Comparison of ENCODE assay signal across 8 cellular contexts in genomic region chr19:51690359-51691121, GRCh38. TPM values are rescaled to one million over a fixed set of nuclear protein-coding genes. Genes with fewer than 3 reads are reported as not detected.
DNase-seq lines count a peak whose midpoint lies in the region; ATAC-seq and TF ChIP-seq lines count a peak whose summit lies in the region.

No MANE protein-coding gene starts in this region.

- peaks cover 4% of the 10 kb centered on the region; the same call in 1 of the 2 replicates for H3K4me1 ChIP-seq in BE2C
- peaks cover 16% of the 10 kb centered on the region for H3K4me1 ChIP-seq in IMR-90 (ENCODE audit: control insufficient read depth, insufficient read depth, low read length)
- peaks cover 7% of the 10 kb centered on the region for H3K4me1 ChIP-seq in prostate gland (replicated peaks)

- peak overlapping the region; percentile 81 for H2AFZ ChIP-seq in IMR-90 (replicated peaks; ENCODE audit: low read length, poor library complexity)

- H2BK20ac ChIP-seq in IMR-90 (ENCODE audit: low read depth, low read length): no peak overlapping the region

- H3K4ac ChIP-seq in IMR-90 (ENCODE audit: low read depth, low read length): peak overlapping the region; percentile 99

- intact Hi-C loops in IMR-90 (cut with micrococcal nuclease): no loop called here
- intact Hi-C loops in prostate gland (cut with DNase I): loop anchor here (2.0 to 5.0 kb wide), 2 partner anchors 14 to 98 kb away; no protein-coding TSS in a partner anchor

- H3K4me3 ChIP-seq in BE2C (ENCODE audit: low read depth, low read length) (peak overlapping the region; percentile 83), IMR-90 (ENCODE audit: insufficient read depth, low read depth, low read length) (peak overlapping the region; percentile 99), astrocyte of the cerebellum (ENCODE audit: low read depth, low read length) (peak overlapping the region; percentile 96), prostate gland (peak overlapping the region; percentile 70 to 99)

- H3K36me3 ChIP-seq in BE2C (peaks cover 32% of the 10 kb centered on the region), IMR-90 (ENCODE audit: control insufficient read depth, insufficient read depth, low read length) (peaks cover 27% of the 10 kb centered on the region), prostate gland (no peaks in the 10 kb centered on the region)

- peak overlapping the region; percentile 91 to 95 for H4K8ac ChIP-seq in IMR-90 (ENCODE audit: low read depth in 2 of 2, low read length in 2 of 2)

- peak overlapping the region; percentile 100 for H3K14ac ChIP-seq in IMR-90 (replicated peaks; ENCODE audit: low read depth, low read length)

- dilution Hi-C loops in IMR-90 (cut with HindIII; ENCODE audit: low sequenced_read_pairs, unreplicated experiment): no loop called here

- in situ Hi-C loops in IMR-90 (cut with MboI; ENCODE audit: low sequenced_read_pairs) (no loop called here), astrocyte of the cerebellum (cut with HindIII; ENCODE audit: low sequenced_read_pairs) (no loop called here)

- ATAC-seq in IMR-90 (ENCODE audit: low read depth) (peak; percentile 40), HG03354 (IDR thresholded peaks at IDR 0.05; ENCODE audit: poor library complexity, severe bottlenecking, unreplicated experiment) (no peak)

- TF ChIP-seq CTCF in BE2C (IDR thresholded peaks at IDR 0.05; ENCODE audit: low read depth, low read length) (no peak), IMR-90 (conservative IDR thresholded peaks at IDR 0.05; ENCODE audit: low read depth, low read length) (no peak), astrocyte of the cerebellum (IDR thresholded peaks at IDR 0.05; ENCODE audit: low read depth, low read length, missing control alignments) (no peak), prostate gland (IDR thresholded peaks at IDR 0.05) (peak in 1 of 4 experiments; percentile 2)

- no peaks in the 10 kb centered on the region for H3K27me3 ChIP-seq in BE2C
- no peaks in the 10 kb centered on the region for H3K27me3 ChIP-seq in IMR-90 (ENCODE audit: control insufficient read depth, insufficient read depth, low read length)
- no peaks in the 10 kb centered on the region for H3K27me3 ChIP-seq in prostate gland (replicated peaks; ENCODE audit: insufficient read depth)

- H3K18ac ChIP-seq in IMR-90 (ENCODE audit: low read depth, low read length): peak overlapping the region; percentile 96

- peak overlapping the region; percentile 97 for H2BK5ac ChIP-seq in IMR-90 (ENCODE audit: low read depth, low read length, poor library complexity, severe bottlenecking)

- H2AK9ac ChIP-seq in IMR-90 (replicated peaks; ENCODE audit: low read depth, low read length, poor library complexity): peak overlapping the region; percentile 99

- TF ChIP-seq POLR2A in IMR-90 (IDR thresholded peaks at IDR 0.05; ENCODE audit: low read depth, low read length) (no peak; the same call in 1 of the 2 replicates), prostate gland (IDR thresholded peaks at IDR 0.05) (peak; percentile 41)

- peak overlapping the region; percentile 99 for H3K27ac ChIP-seq in IMR-90 (ENCODE audit: insufficient read depth, low read length)
- peak overlapping the region; percentile 94 to 98 for H3K27ac ChIP-seq in prostate gland

- peak overlapping the region; percentile 90 for H4K5ac ChIP-seq in IMR-90 (ENCODE audit: low read depth, low read length)

- H4K20me1 ChIP-seq in IMR-90 (ENCODE audit: insufficient read depth, low read length): peaks cover 51% of the 10 kb centered on the region

- no peak overlapping the region; the same call in 1 of the 3 replicates for H2BK15ac ChIP-seq in IMR-90 (ENCODE audit: low read depth, low read length)

- no peak for TF ChIP-seq RAD21 in IMR-90 (IDR thresholded peaks at IDR 0.05; ENCODE audit: low read length)

- POLR2A ChIA-PET in IMR-90 (lab: Charles Lee; ENCODE audit: unreplicated experiment): interaction anchor here (0.5 kb wide), 1 partner anchor 97 kb away, joined by 4 read pairs; no protein-coding TSS in a partner anchor

- WGBS in IMR-90 (ENCODE audit: extremely low coverage in 2 of 2, insufficient read length in 1 of 2), 2 experiments: no CpG with 5 or more reads among the region's 25 CpGs
- WGBS in prostate gland: under 1% methylated on average over 25 of the region's 25 CpGs

- H3K9me3 ChIP-seq in BE2C (no peaks in the 10 kb centered on the region), IMR-90 (ENCODE audit: control insufficient read depth, insufficient read depth, low read length) (no peaks in the 10 kb centered on the region), prostate gland (no peaks in the 10 kb centered on the region)

- peak overlapping the region; percentile 99 for H3K4me2 ChIP-seq in IMR-90 (ENCODE audit: low read depth, low read length)

- BruUV-seq in IMR-90 (replicated peaks; lab: Mats Ljungman, UMichigan): no TSS peak

- CTCF ChIA-PET in IMR-90 (lab: Yijun Ruan, JAX): no interaction called here

- peak overlapping the region; percentile 98; the same call in 1 of the 2 replicates for H3K23ac ChIP-seq in IMR-90 (ENCODE audit: low read depth, low read length)

- peak overlapping the region; percentile 98 for H3K9ac ChIP-seq in IMR-90 (ENCODE audit: low read depth, low read length)

- peak overlapping the region; percentile 79 for H2BK120ac ChIP-seq in IMR-90 (ENCODE audit: low read depth, low read length)

- DNase-seq in BE2C (peak; percentile 77), IMR-90 (peak; percentile 68), T-helper 1 cell (peak; percentile 60 to 76 (median 66)), astrocyte of the cerebellum (ENCODE audit: low read depth) (no peak), hepatic stellate cell (ENCODE audit: low spot score) (peak; percentile 79), prostate gland (ENCODE audit: low spot score) (peak; percentile 48), NCI-H2029 treated with DMSO at 0.1 percent for 48 hours (lab: John Stamatoyannopoulos, UW) (no peak)

- peak overlapping the region; percentile 94 for H3K56ac ChIP-seq in IMR-90 (ENCODE audit: extremely low read depth, insufficient read depth, low read length)

- H3K9me1 ChIP-seq in IMR-90 (ENCODE audit: insufficient read depth, low read length): peaks cover 14% of the 10 kb centered on the region

- H2AK5ac ChIP-seq in IMR-90 (ENCODE audit: low read depth, low read length): peak overlapping the region; percentile 98

- H3K79me1 ChIP-seq in IMR-90 (ENCODE audit: low read depth in 1 of 2, low read length in 2 of 2): peaks cover 12 to 59% of the 10 kb centered on the region in 2 experiments

- peak overlapping the region; percentile 95 for H4K91ac ChIP-seq in IMR-90 (ENCODE audit: insufficient read depth, low read depth, low read length)

TF ChIP-seq in IMR-90, 13 proteins besides CTCF, POLR2A, EP300 and RAD21:
- TF ChIP-seq FOS (IDR thresholded peaks at IDR 0.05; ENCODE audit: low read depth, low read length) (no peak), CEBPB (IDR thresholded peaks at IDR 0.05; ENCODE audit: low read depth, low read length) (no peak), SMC3 (IDR thresholded peaks at IDR 0.05; ENCODE audit: low read depth, low read length) (0 out of 2 replicates have a peak, but pooled peaks have one; percentile 1), ELK1 (IDR thresholded peaks at IDR 0.05; ENCODE audit: borderline replicate concordance, low read depth, low read length) (no peak), BHLHE40 (IDR thresholded peaks at IDR 0.05; ENCODE audit: low read depth, low read length) (no peak), RCOR1 (IDR thresholded peaks at IDR 0.05; ENCODE audit: insufficient replicate concordance, low read length) (no peak), CHD1 (IDR thresholded peaks at IDR 0.05; ENCODE audit: low read depth, low read length) (no peak), USF2 (IDR thresholded peaks at IDR 0.05; ENCODE audit: low read depth, low read length) (no peak), MAZ (IDR thresholded peaks at IDR 0.05; ENCODE audit: borderline replicate concordance, low read depth, low read length) (peak; percentile 53)

RNA-seq across cellular contexts. Expression of gene SPACA6, which starts 2.6 kb away (rescaled TPM):
- polyA plus RNA-seq in BE2C (2012; ENCODE audit: insufficient read depth, insufficient read length, low read depth): 3.6 TPM
- total RNA-seq in IMR-90 (2012; rRNA removed) (1.3 and 1.7 TPM in 2 replicates), prostate gland (10 to 100 TPM; 24.6 to 47.7 TPM)
- 10.5 and 13.6 TPM in 2 replicates for polyA plus RNA-seq in IMR-90 (2012; rRNA removed)
- 4.0 and 8.1 TPM in 2 replicates for polyA plus RNA-seq in IMR-90 (2012; cell fraction: cytosol; rRNA removed)
- polyA plus RNA-seq in IMR-90 (2012; cell fraction: nucleus; rRNA removed; ENCODE audit: low replicate concordance): 92.7 and 118 TPM in 2 replicates

RNA-seq across cellular contexts. Expression of gene HAS1, which starts 33.3 kb away (rescaled TPM):
- polyA plus RNA-seq in BE2C (2012; ENCODE audit: insufficient read depth, insufficient read length, low read depth): not detected
- total RNA-seq in IMR-90 (2012; rRNA removed): not detected in 2 replicates
- not detected in 2 replicates for polyA plus RNA-seq in IMR-90 (2012; rRNA removed)
- polyA plus RNA-seq in IMR-90 (2012; cell fraction: cytosol; rRNA removed): not detected in 2 replicates
- not detected in 2 replicates for polyA plus RNA-seq in IMR-90 (2012; cell fraction: nucleus; rRNA removed; ENCODE audit: low replicate concordance)
- 1 to 10 TPM in 1 of 2 donors, not detected in 1; 1.9 TPM for total RNA-seq in prostate gland

RNA-seq across cellular contexts. Expression of gene SIGLEC14, which starts 43.9 kb away (rescaled TPM):
- not detected for polyA plus RNA-seq in BE2C (2012; ENCODE audit: insufficient read depth, insufficient read length, low read depth)
- not detected in 2 replicates for total RNA-seq in IMR-90 (2012; rRNA removed)
- not detected in 2 replicates for polyA plus RNA-seq in IMR-90 (2012; rRNA removed)
- polyA plus RNA-seq in IMR-90 (2012; cell fraction: cytosol; rRNA removed): not detected in 2 replicates
- polyA plus RNA-seq in IMR-90 (2012; cell fraction: nucleus; rRNA removed; ENCODE audit: low replicate concordance): not detected in 2 replicates
- total RNA-seq in prostate gland: 1 to 10 TPM; 1.8 to 8.0 TPM

Comparison
In these comparisons a context has a peak if more than half of its experiments do, and no peak if none do; other contexts are left out.
1. DNase-seq: peak in BE2C (single experiment), IMR-90 (single experiment), T-helper 1 cell (5 of 5), hepatic stellate cell (single experiment) and prostate gland (single experiment); none in astrocyte of the cerebellum (single experiment) and NCI-H2029 treated with DMSO at 0.1 percent for 48 hours (single experiment).
2. Peak in every context shown above with its lines, with median percentiles within 50 percentile points of each other: H3K4me3 ChIP-seq.